23 cellular contexts compared by ENCODE assay signal in the genomic region with DNA sequence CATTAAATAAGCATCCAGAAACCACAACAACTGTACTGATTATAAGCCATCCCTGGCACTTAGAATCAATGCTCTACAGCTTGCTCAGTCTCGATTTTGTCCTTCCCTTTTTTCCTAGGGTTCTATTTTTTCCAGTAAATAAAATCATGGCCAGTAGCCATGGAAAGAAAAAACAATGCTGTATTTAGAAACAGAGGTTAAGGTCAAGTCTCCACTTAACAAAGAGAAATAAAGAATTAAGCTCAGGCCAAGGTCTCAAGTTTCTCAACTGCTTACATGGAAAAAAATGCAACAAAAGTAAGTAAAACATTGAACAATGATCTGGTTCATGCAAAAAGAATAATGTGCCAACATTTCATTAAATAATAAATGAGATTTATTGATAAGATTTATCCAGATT. TPM values are rescaled to one million over a fixed set of nuclear protein-coding genes. Genes with fewer than 3 reads are reported as not detected.
A peak's percentile ranks its signal among the peaks of the same experiment; 100 is the strongest.
DNase-seq lines count a peak whose midpoint lies in the region; ATAC-seq and TF ChIP-seq lines count a peak whose summit lies in the region.
"Had no signal": no experiment of that assay in that cellular context is flagged by ENCODE, and none has a peak within 500 bp of the region (broad histone marks: within the 10 kb centered on the region; RNA-seq: fewer than 3 reads in every experiment).

No MANE protein-coding gene starts in this region.

- H3K36me3 Mint-ChIP-seq in WTC11, result peaks cover 64% of the 10 kb centered on the region

- DNase-seq in COLO829 (ENCODE audit: low spot score), result peak; percentile 21
- no peak for DNase-seq in WTC11 (ENCODE audit: low spot score)
- peak; percentile 57 for DNase-seq in fibroblast of gingiva (ENCODE audit: low read depth)
- peak; percentile 32 for DNase-seq in left kidney (ENCODE audit: low read depth, low spot score)
- DNase-seq in SK-N-DZ (ENCODE audit: low spot score), result no peak
- DNase-seq in colonic mucosa, result no peak
- no peak for DNase-seq in A172 (ENCODE audit: low spot score)
- DNase-seq: Calu3; CD4-positive, alpha-beta T cell; DMS53; EL; GOT3; KG1; NCI-H187; NCI-H345; NCI-H524 treated with DMSO at 0.1 percent for 48 hours; Peyer's patch had no signal

- H3K4me3 Mint-ChIP-seq in WTC11, result no peak overlapping the region
- H3K4me3 Mint-ChIP-seq: CD4-positive, alpha-beta T cell had no signal

- H3K27me3 ChIP-seq in colonic mucosa, result no peaks in the 10 kb centered on the region
- H3K27me3 ChIP-seq: Peyer's patch had no signal

- intact Hi-C loops in colonic mucosa (cut with DNase I), result no loop called here

- CTCF ChIA-PET in WTC11 (lab: Charles Lee), result no interaction called here

- ATAC-seq in WTC11 (no peak), GM19452 (IDR thresholded peaks at IDR 0.05; ENCODE audit: unreplicated experiment) (no peak)
- ATAC-seq: A549, GM12878, HepG2 had no signal

- no peaks in the 10 kb centered on the region for H3K36me3 ChIP-seq in colonic mucosa
- H3K36me3 ChIP-seq: Peyer's patch had no signal

- H3K27ac ChIP-seq in colonic mucosa, result no peak overlapping the region
- H3K27ac ChIP-seq: A549, Peyer's patch had no signal

- peak overlapping the region; percentile 45; the same call in 1 of the 2 replicates for H3K27ac Mint-ChIP-seq in WTC11
- H3K27ac Mint-ChIP-seq: CD4-positive, alpha-beta T cell had no signal

- POLR2A ChIA-PET in WTC11 (lab: Charles Lee), result no interaction called here

- H3K4me1 Mint-ChIP-seq in WTC11, result peaks cover 41% of the 10 kb centered on the region

- H3K27me3 Mint-ChIP-seq in WTC11 (ENCODE audit: low read depth), result no peaks in the 10 kb centered on the region
- H3K27me3 Mint-ChIP-seq: CD4-positive, alpha-beta T cell had no signal

- TF ChIP-seq CTCF in WTC11 (IDR thresholded peaks at IDR 0.05), result no peak
- no peak for TF ChIP-seq CTCF in colonic mucosa (IDR thresholded peaks at IDR 0.05)

- H3K9ac ChIP-seq in colonic mucosa (ENCODE audit: low read depth in 2 of 2, low read length in 2 of 2), result no peak overlapping the region

- H3K4me1 ChIP-seq in colonic mucosa, result no peaks in the 10 kb centered on the region
- H3K4me1 ChIP-seq: A549, Peyer's patch had no signal

- H3K9me3 Mint-ChIP-seq in WTC11, result peaks cover 6% of the 10 kb centered on the region
- H3K9me3 Mint-ChIP-seq: CD4-positive, alpha-beta T cell had no signal

- no peaks in the 10 kb centered on the region for H3K9me3 ChIP-seq in colonic mucosa
- H3K9me3 ChIP-seq: A549, Peyer's patch had no signal

- no peak overlapping the region for H3K4me3 ChIP-seq in colonic mucosa
- H3K4me3 ChIP-seq: A549, GM12878, Peyer's patch had no signal

TF ChIP-seq in WTC11, 78 proteins besides CTCF, POLR2A, EP300 and RAD21:
- TF ChIP-seq, protein P1, sequence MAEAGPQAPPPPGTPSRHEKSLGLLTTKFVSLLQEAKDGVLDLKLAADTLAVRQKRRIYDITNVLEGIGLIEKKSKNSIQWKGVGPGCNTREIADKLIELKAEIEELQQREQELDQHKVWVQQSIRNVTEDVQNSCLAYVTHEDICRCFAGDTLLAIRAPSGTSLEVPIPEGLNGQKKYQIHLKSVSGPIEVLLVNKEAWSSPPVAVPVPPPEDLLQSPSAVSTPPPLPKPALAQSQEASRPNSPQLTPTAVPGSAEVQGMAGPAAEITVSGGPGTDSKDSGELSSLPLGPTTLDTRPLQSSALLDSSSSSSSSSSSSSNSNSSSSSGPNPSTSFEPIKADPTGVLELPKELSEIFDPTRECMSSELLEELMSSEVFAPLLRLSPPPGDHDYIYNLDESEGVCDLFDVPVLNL (CRISPR knock-in tag; IDR thresholded peaks at IDR 0.05; ENCODE audit: borderline replicate concordance, low read depth), result no peak
- peak; percentile 3; the same call in 1 of the 2 replicates for TF ChIP-seq ZNF416 (CRISPR knock-in tag; IDR thresholded peaks at IDR 0.05)
- TF ChIP-seq ZNF425 (CRISPR knock-in tag; conservative IDR thresholded peaks at IDR 0.05), result peak; percentile 86

RNA-seq across cellular contexts. Expression of gene GRID2, which starts 38.7 kb away (rescaled TPM):
- total RNA-seq in WTC11 (2021) (24.6 to 26.8 TPM (median 25.5 TPM) in 3 replicates), colonic mucosa (not detected)
- 0.14 and 0.16 TPM in 2 replicates for polyA plus RNA-seq in SK-N-DZ (2014; cell fraction: cytosol; rRNA removed)
- 0.35 TPM in 1 of 2 replicates, not detected in the other for polyA plus RNA-seq in SK-N-DZ (2014; cell fraction: nucleus; rRNA removed)
- not detected in 2 replicates for total RNA-seq in A172 (2014; rRNA removed; shearing (Covaris generic))
- total RNA-seq: Calu3; CD4-positive, alpha-beta T cell; GM12878; HepG2; SK-MEL-5 had no signal
- polyA plus RNA-seq: A549, BJ, GM12878, HepG2 had no signal

Comparison
In these comparisons a context has a peak if more than half of its experiments do, and no peak if none do; other contexts are left out.
1. DNase-seq: peak in COLO829 (single experiment), fibroblast of gingiva (single experiment) and left kidney (single experiment); none in WTC11 (single experiment), SK-N-DZ (single experiment), colonic mucosa (single experiment) and A172 (single experiment).
2. RNA of gene GRID2, which starts 38.7 kb away (total RNA-seq): 24.6 to 26.8 TPM in WTC11; not detected in colonic mucosa and not detected in A172; every median in the first group is over 10 times any median in the second.